In the genomic region with DNA sequence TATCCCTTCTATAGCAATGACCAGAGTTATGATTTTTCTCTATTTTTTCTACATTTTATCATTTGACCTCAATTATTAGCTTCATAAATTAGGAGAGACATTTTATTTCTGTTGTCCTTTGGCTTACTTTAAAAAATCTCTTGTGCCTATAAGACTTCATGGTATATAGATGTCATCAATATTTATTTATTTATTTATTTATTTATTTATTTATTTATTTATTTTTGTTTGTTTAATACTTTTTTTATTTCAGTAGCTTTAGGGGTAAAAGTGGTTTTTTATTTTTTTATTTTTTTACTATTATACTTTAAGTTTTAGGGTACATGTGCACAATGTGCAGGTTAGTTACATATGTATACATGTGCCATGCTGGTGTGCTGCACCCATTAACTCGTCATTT, we compare ENCODE assay signal across 13 cellular contexts. TPM values are rescaled to one million over a fixed set of nuclear protein-coding genes. Genes with fewer than 3 reads are reported as not detected.
DNase-seq lines count a peak whose midpoint lies in the region; ATAC-seq, FAIRE-seq and TF ChIP-seq lines count a peak whose summit lies in the region.
"Not testable (repeated sequence)": the region's sequence is repeated elsewhere in the genome, so short reads cannot be mapped to it uniquely, and the experiment has no call there.
"Had no signal": no experiment of that assay in that cellular context is flagged by ENCODE, and none has a peak within 500 bp of the region (broad histone marks: within the 10 kb centered on the region; RNA-seq: fewer than 3 reads in every experiment).

No MANE protein-coding gene starts in this region.

- not testable (repeated sequence) for H3K9ac ChIP-seq in kidney (ENCODE audit: low read length in 2 of 2)

- CTCF ChIA-PET in A549 (lab: Yijun Ruan, JAX) (interaction anchor here (0.6 kb wide), 1 partner anchor 142 kb away, joined by 3 read pairs; no protein-coding TSS in a partner anchor), WTC11 (lab: Charles Lee) (interaction anchor here (1.0 kb wide), 1 partner anchor 123 kb away, joined by 3 read pairs; no protein-coding TSS in a partner anchor)

- POLR2A ChIA-PET in A549 (lab: Yijun Ruan, JAX); WTC11 (lab: Charles Lee): not testable (repeated sequence)

- not testable (repeated sequence) for H3K4me2 ChIP-seq in A549

- not testable (repeated sequence) for H3K27ac ChIP-seq in A549; kidney (ENCODE audit: low read depth in 2 of 2, low read length in 2 of 2); pancreas

- H3K4me1 ChIP-seq in A549; kidney (ENCODE audit: control insufficient read depth in 1 of 2, insufficient read depth in 1 of 2, low read depth in 1 of 2, low read length in 2 of 2); pancreas: not testable (repeated sequence)

- not testable (repeated sequence) for TF ChIP-seq POLR2A in A549 (IDR thresholded peaks at IDR 0.05; ENCODE audit: low read length)

- ATAC-seq in A549, WTC11, pancreas: not testable (repeated sequence)

- H3K36me3 Mint-ChIP-seq in WTC11: not testable (repeated sequence)

- not testable (repeated sequence) for FAIRE-seq in A549 (lab: Jason Lieb, UNC)
- FAIRE-seq in G401.6 (lab: Jason Lieb, UNC) (peak; percentile 86), TTC549 (lab: Jason Lieb, UNC) (peak; percentile 23), kidney (lab: Jason Lieb, UNC) (peak; percentile 89), pancreas (lab: Jason Lieb, UNC) (peak; percentile 68)

- H3K36me3 ChIP-seq in kidney (ENCODE audit: control insufficient read depth in 1 of 2, insufficient read depth in 2 of 2, low read length in 2 of 2); pancreas: not testable (repeated sequence)

- H3K27ac Mint-ChIP-seq in WTC11: not testable (repeated sequence)

- H3K27me3 Mint-ChIP-seq in WTC11 (ENCODE audit: low read depth): not testable (repeated sequence)

- WGBS in A549 (ENCODE audit: missing lambda C conversion rate): 0% methylated on average over 1 of the region's 1 CpG
- WGBS in pancreas, 2 donors: 33 to 37% methylated on average over 1 of the region's 1 CpG

- intact Hi-C loops in kidney (cut with DNase I); pancreas (cut with DNase I): not testable (repeated sequence)

- H3K4me3 Mint-ChIP-seq in WTC11: not testable (repeated sequence)

- H3K9me3 ChIP-seq in A549; kidney (ENCODE audit: control insufficient read depth in 1 of 2, low read length in 2 of 2); pancreas: not testable (repeated sequence)

- H3K27me3 ChIP-seq in pancreas: not testable (repeated sequence)

- not testable (repeated sequence) for H3K9me3 Mint-ChIP-seq in WTC11

- H3K4me3 ChIP-seq in A549; kidney (ENCODE audit: low read length in 2 of 2); pancreas: not testable (repeated sequence)

- TF ChIP-seq RAD21 in A549 (conservative IDR thresholded peaks at IDR 0.05 in 1 of 2, IDR thresholded peaks at IDR 0.05 in 1 of 2): not testable (repeated sequence)

- not testable (repeated sequence) for DNase-seq in A549 (ENCODE audit: low read depth in 1 of 2, low spot score in 1 of 2); WTC11 (ENCODE audit: low spot score); kidney; pancreas

- not testable (repeated sequence) for H3K4me1 Mint-ChIP-seq in WTC11

- not testable (repeated sequence) for TF ChIP-seq EP300 in A549 (IDR thresholded peaks at IDR 0.05)

- not testable (repeated sequence) for TF ChIP-seq CTCF in A549 (IDR thresholded peaks at IDR 0.05); WTC11 (IDR thresholded peaks at IDR 0.05); kidney (IDR thresholded peaks at IDR 0.05; ENCODE audit: borderline replicate concordance, extremely low read depth, insufficient read depth); pancreas (IDR thresholded peaks at IDR 0.05)

TF ChIP-seq in A549, 52 proteins besides CTCF, POLR2A, EP300 and RAD21:
- peak; percentile 95 for TF ChIP-seq ZC3H11A (IDR thresholded peaks at IDR 0.05)

TF ChIP-seq in WTC11, 78 proteins besides CTCF, POLR2A, EP300 and RAD21:
- 0 out of 2 replicates have a peak, but pooled peaks have one; percentile 35 for TF ChIP-seq HMGA2 (CRISPR knock-in tag; IDR thresholded peaks at IDR 0.05)

RNA-seq across cellular contexts. Expression of a gene that starts 28.3 kb away (rescaled TPM):
- not detected in 2 replicates for polyA plus RNA-seq in A549 (2011; rRNA removed)
- not detected in 2 replicates for polyA plus RNA-seq in A549 (2012; cell fraction: cytosol; rRNA removed)
- polyA plus RNA-seq in A549 (2012; cell fraction: nucleus; rRNA removed): not detected in 2 replicates
- polyA plus RNA-seq in A549 (2017; fragmentation: RNase III; extraction: RNeasy Plus Mini Kit Qiagen cat#74134 plus additional on column Dnase treatment): not detected in 3 replicates
- not detected in 2 replicates for polyA minus RNA-seq in A549 (2011; rRNA and poly(A)+ RNA removed)
- not detected in 3 replicates for total RNA-seq in WTC11 (2021)
- not detected for total RNA-seq in kidney
- polyA plus RNA-seq in kidney (ENCODE audit: insufficient read depth, low read depth, low replicate concordance): not detected
- total RNA-seq in pancreas: not detected
- not detected for polyA plus RNA-seq in pancreas
- total RNA-seq: A673; Caco-2; Calu3; CD4-positive, alpha-beta T cell; CD8-positive, alpha-beta T cell; GM12878 had no signal
- polyA plus RNA-seq: AG04450, GM12878 had no signal
